ENCODE assay signal across 8 cellular contexts in the genomic region with DNA sequence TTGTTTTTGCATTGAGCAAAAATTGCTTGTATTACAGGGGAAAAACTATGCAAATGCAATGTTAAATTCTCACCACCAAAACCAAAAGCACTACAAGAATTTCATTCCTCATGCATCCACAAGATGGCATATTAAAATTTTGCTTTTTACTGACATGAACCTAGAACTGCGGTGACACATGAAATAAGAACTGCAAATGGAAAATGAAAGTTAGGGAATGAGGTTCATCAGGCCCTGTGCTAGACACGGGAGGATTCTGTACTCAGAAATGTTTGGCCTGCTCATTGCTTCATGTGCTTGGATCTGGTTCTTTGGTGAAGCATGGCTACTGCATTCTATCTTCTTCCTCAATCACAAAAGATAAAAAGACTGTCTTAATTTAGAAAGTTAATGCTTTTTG. TPM values are rescaled to one million over a fixed set of nuclear protein-coding genes. Genes with fewer than 3 reads are reported as not detected.
DNase-seq lines count a peak whose midpoint lies in the region; ATAC-seq lines count a peak whose summit lies in the region.

No MANE protein-coding gene starts in this region.

- ATAC-seq in GM18870 (IDR thresholded peaks at IDR 0.05; ENCODE audit: unreplicated experiment) (peak; percentile 95), HG03039 (IDR thresholded peaks at IDR 0.05; ENCODE audit: unreplicated experiment) (peak; percentile 82)
- peak; percentile 92 for ATAC-seq in stimulated activated naive CD8-positive, alpha-beta T cell treated with anti-CD3 and anti-CD28 coated beads, Interleukin-15, Interleukin-2, amounts not matched to agents 100 U/mL and 50 U/mL, for 24 hours

- DNase-seq in D341Med (ENCODE audit: low spot score), result peak; percentile 21
- peak; percentile 48 for DNase-seq in NCI-H460 (ENCODE audit: extremely low read depth, low read depth)
- DNase-seq in astrocyte of the hippocampus (ENCODE audit: low read depth, low spot score), result peak; percentile 76
- DNase-seq in inferior parietal cortex (ENCODE audit: extremely low spot score), result peak; percentile 53
- no peak for DNase-seq in stimulated activated naive CD8-positive, alpha-beta T cell treated with anti-CD3 and anti-CD28 coated beads, Interleukin-15, Interleukin-2, amounts not matched to agents 100 U/mL and 50 U/mL, for 24 hours
- no peak for DNase-seq in SHP77 (lab: John Stamatoyannopoulos, UW)

RNA-seq across cellular contexts. Expression of a gene that starts 9.1 kb away (rescaled TPM):
- total RNA-seq in NCI-H460 (2014; rRNA removed; shearing (Covaris generic)), result 410 and 434 TPM in 2 replicates
- 96.1 and 146 TPM in 2 replicates for polyA plus RNA-seq in NCI-H460 (2014; cell fraction: nucleus; rRNA removed)

RNA-seq across cellular contexts. Expression of a gene that starts 55.6 kb away (rescaled TPM):
- total RNA-seq in NCI-H460 (2014; rRNA removed; shearing (Covaris generic)), result 0.55 and 0.79 TPM in 2 replicates
- polyA plus RNA-seq in NCI-H460 (2014; cell fraction: nucleus; rRNA removed), result 0.17 and 4.5 TPM in 2 replicates

Comparison
In these comparisons a context has a peak if more than half of its experiments do, and no peak if none do; other contexts are left out.
1. DNase-seq: peak in D341Med (single experiment), NCI-H460 (single experiment), astrocyte of the hippocampus (single experiment) and inferior parietal cortex (single experiment); none in stimulated activated naive CD8-positive, alpha-beta T cell treated with anti-CD3 and anti-CD28 coated beads, Interleukin-15, Interleukin-2, amounts not matched to agents 100 U/mL and 50 U/mL, for 24 hours (single experiment) and SHP77 (0 of 2).
2. Peak in every context shown above with its lines, with median percentiles within 50 percentile points of each other: ATAC-seq.